8 cellular contexts compared by ENCODE assay signal in genomic region chr7:149838992-149839408, GRCh38. TPM values are rescaled to one million over a fixed set of nuclear protein-coding genes. Genes with fewer than 3 reads are reported as not detected.
DNase-seq lines count a peak whose midpoint lies in the region; ATAC-seq, FAIRE-seq and TF ChIP-seq lines count a peak whose summit lies in the region.

No MANE protein-coding gene starts in this region.

- peaks cover 16% of the 10 kb centered on the region for H3K4me1 ChIP-seq in CD4-positive, alpha-beta memory T cell (ENCODE audit: insufficient read depth, low read length)

- no peak for TF ChIP-seq CTCF in brain (conservative IDR thresholded peaks at IDR 0.05)

- H3K27me3 ChIP-seq in CD4-positive, alpha-beta memory T cell (ENCODE audit: insufficient read depth, low read length), result no peaks in the 10 kb centered on the region

- H3K4me3 Mint-ChIP-seq in CD4-positive, alpha-beta memory T cell, result peak overlapping the region; percentile 81 to 96 (median 90)
- H3K4me3 Mint-ChIP-seq in brain, result peak overlapping the region; percentile 90 to 95 (median 92)
- H3K4me3 Mint-ChIP-seq in memory B cell, result peak overlapping the region; percentile 79

- H3K9me3 ChIP-seq in CD4-positive, alpha-beta memory T cell (ENCODE audit: control insufficient read depth in 1 of 2, low read length in 2 of 2), result no peaks in the 10 kb centered on the region
- no peaks in the 10 kb centered on the region for H3K9me3 ChIP-seq in KOPT-K1 (ENCODE audit: insufficient read depth, low read length, poor library complexity, severe bottlenecking)

- intact Hi-C loops in CD4-positive, alpha-beta memory T cell (cut with micrococcal nuclease), result loop anchor here (1.0 to 2.0 kb wide), 6 partner anchors 16 to 1388 kb away; partner anchors contain the start of genes ABCF2, ATP6V0E2 and ZNF467

- peak overlapping the region; percentile 69 for H3K27ac ChIP-seq in CD4-positive, alpha-beta memory T cell (ENCODE audit: low read depth, low read length)
- H3K27ac ChIP-seq in KOPT-K1 (ENCODE audit: low read depth, low read length, poor library complexity, severe bottlenecking), result peak overlapping the region; percentile 63

- peak overlapping the region; percentile 4 to 79 for H3K4me3 ChIP-seq in CD4-positive, alpha-beta memory T cell (ENCODE audit: low read length in 2 of 2)

- CTCF ChIA-PET in CD4-positive, alpha-beta memory T cell (lab: Charles Lee; ENCODE audit: partially characterized antibody), result interaction anchor here (0.9 to 3.0 kb wide), 5 partner anchors 11 to 44 kb away, joined by 3 to 31 read pairs (median 13); partner anchors contain the start of gene ATP6V0E2

- FAIRE-seq in urothelium cell line (lab: Jason Lieb, UNC), result no peak

- H3K36me3 Mint-ChIP-seq in CD4-positive, alpha-beta memory T cell, result peaks cover 0 to 7% of the 10 kb centered on the region in 2 donors
- H3K36me3 Mint-ChIP-seq in brain (no peaks in the 10 kb centered on the region), memory B cell (no peaks in the 10 kb centered on the region)

- peak overlapping the region; percentile 24 to 87 (median 59) for H3K27ac Mint-ChIP-seq in CD4-positive, alpha-beta memory T cell
- H3K27ac Mint-ChIP-seq in brain (peak overlapping the region; percentile 46 to 91 (median 82)), memory B cell (peak overlapping the region; percentile 89)

- H3K9me3 Mint-ChIP-seq in CD4-positive, alpha-beta memory T cell, result no peaks in the 10 kb centered on the region
- H3K9me3 Mint-ChIP-seq in brain (peaks cover 0 to 5% (median 0%) of the 10 kb centered on the region in 5 experiments), memory B cell (no peaks in the 10 kb centered on the region)

- ATAC-seq in memory B cell (ENCODE audit: low read depth) (no peak), GM19467 (IDR thresholded peaks at IDR 0.05; ENCODE audit: unreplicated experiment) (no peak)

- POLR2A ChIA-PET in CD4-positive, alpha-beta memory T cell (lab: Charles Lee; ENCODE audit: partially characterized antibody), result interaction anchor here (1.0 to 4.8 kb wide), 7 partner anchors 10 to 41 kb away, joined by 3 to 166 read pairs (median 12); partner anchors contain the start of gene ATP6V0E2

- peak in 1 of 5 donors; percentile 2 for DNase-seq in CD4-positive, alpha-beta memory T cell
- no peak for DNase-seq in memory B cell (ENCODE audit: low spot score in 2 of 2)
- DNase-seq in urothelium cell line (ENCODE audit: low spot score), result peak; percentile 7
- no peak for DNase-seq in activated CD4-positive, alpha-beta T cell treated with anti-CD3 and anti-CD28 coated beads for 48 hours
- DNase-seq in stimulated activated CD4-positive, alpha-beta T cell treated with anti-CD3 and anti-CD28 coated beads, Interleukin-4, amount 100 ng/mL, for 4 hours, result no peak

- H3K36me3 ChIP-seq in CD4-positive, alpha-beta memory T cell (ENCODE audit: insufficient read depth, low read length), result no peaks in the 10 kb centered on the region
- H3K36me3 ChIP-seq in KOPT-K1 (ENCODE audit: insufficient read depth, low read length), result no peaks in the 10 kb centered on the region

- H3K27me3 Mint-ChIP-seq in CD4-positive, alpha-beta memory T cell, result peaks cover 5 to 10% of the 10 kb centered on the region in 2 donors
- H3K27me3 Mint-ChIP-seq in brain (peaks cover 3% of the 10 kb centered on the region), memory B cell (peaks cover 12% of the 10 kb centered on the region)

- peaks cover 27 to 47% (median 41%) of the 10 kb centered on the region in 4 donors for H3K4me1 Mint-ChIP-seq in CD4-positive, alpha-beta memory T cell
- H3K4me1 Mint-ChIP-seq in brain (peaks cover 38% of the 10 kb centered on the region), memory B cell (peaks cover 14% of the 10 kb centered on the region)

RNA-seq across cellular contexts. Expression of gene ZNF862, which starts 0.8 kb away (rescaled TPM):
- total RNA-seq in CD4-positive, alpha-beta memory T cell, result 10 to 100 TPM; 84.2 to 88.6 TPM
- 10 to 100 TPM in 1 of 2 donors, 1 to 10 TPM in 1; 9.8 to 10.5 TPM for polyA plus RNA-seq in CD4-positive, alpha-beta memory T cell
- 10.0 TPM for polyA plus RNA-seq in brain (ENCODE audit: insufficient read depth, low read depth, low replicate concordance)

RNA-seq across cellular contexts. Expression of gene ATP6V0E2, which starts 34.8 kb away (rescaled TPM):
- total RNA-seq in CD4-positive, alpha-beta memory T cell, result 10 to 100 TPM; 64.6 to 65.3 TPM
- 100 to 1,000 TPM; 144 to 163 TPM for polyA plus RNA-seq in CD4-positive, alpha-beta memory T cell
- 390 TPM for polyA plus RNA-seq in brain (ENCODE audit: insufficient read depth, low read depth, low replicate concordance)
